In the genomic region with DNA sequence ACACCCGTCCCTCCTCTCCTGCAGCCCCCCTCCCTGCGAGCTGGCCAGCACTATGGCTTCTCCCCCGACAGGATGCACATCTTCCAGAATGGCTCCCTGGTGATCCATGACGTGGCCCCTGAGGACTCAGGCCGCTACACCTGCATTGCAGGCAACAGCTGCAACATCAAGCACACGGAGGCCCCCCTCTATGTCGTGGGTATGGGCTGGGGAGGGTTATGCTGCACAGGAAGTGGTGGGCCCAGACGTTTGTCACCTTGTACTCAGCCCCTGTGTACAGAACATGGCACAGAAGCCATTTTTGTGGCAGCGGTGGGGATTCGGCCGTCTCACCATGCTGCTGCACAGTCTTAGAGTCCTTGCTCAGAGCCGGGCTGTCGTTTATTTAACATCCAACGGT, we compare ENCODE assay signal across 1 cellular context.
TF ChIP-seq lines count a peak whose summit lies in the region.

No MANE protein-coding gene starts in this region.

TF ChIP-seq in SK-N-SH treated with all-trans-retinoic acid at 6 μM for 48 hours, 23 proteins besides CTCF, POLR2A, EP300 and RAD21 (continued from another document):
- TF ChIP-seq GLIS3 (CRISPR knock-in tag; IDR thresholded peaks at IDR 0.05) = no peak
- no peak for TF ChIP-seq ZFP30 (CRISPR knock-in tag; IDR thresholded peaks at IDR 0.05)
- TF ChIP-seq ZNF565 (CRISPR knock-in tag; conservative IDR thresholded peaks at IDR 0.05; ENCODE audit: low read depth) = no peak
